In genomic region chr9:126804198-126804695, GRCh38 we compare ENCODE assay signal across 8 cellular contexts. TPM values are rescaled to one million over a fixed set of nuclear protein-coding genes. Genes with fewer than 3 reads are reported as not detected.
A peak's percentile ranks its signal among the peaks of the same experiment; 100 is the strongest.
DNase-seq lines count a peak whose midpoint lies in the region; TF ChIP-seq lines count a peak whose summit lies in the region.

No MANE protein-coding gene starts in this region.

- H3K27me3 ChIP-seq in OCI-LY1 (ENCODE audit: insufficient read depth, low read length): peaks cover 3% of the 10 kb centered on the region; the same call in 1 of the 2 replicates
- no peaks in the 10 kb centered on the region for H3K27me3 ChIP-seq in endocrine pancreas (ENCODE audit: control insufficient read depth, insufficient read depth, low read length)
- no peaks in the 10 kb centered on the region for H3K27me3 ChIP-seq in neuron (ENCODE audit: insufficient read depth, low read length)

- peak overlapping the region; percentile 98 to 99 for H3K4me3 Mint-ChIP-seq in CD14-positive monocyte

- peak overlapping the region; percentile 72 for H3K4me2 ChIP-seq in OCI-LY1 (ENCODE audit: low read length)

- H3K9ac ChIP-seq in OCI-LY1 (ENCODE audit: low read length) (no peak overlapping the region; the same call in 1 of the 2 replicates), endocrine pancreas (ENCODE audit: control insufficient read depth, insufficient read depth, low read length) (no peak overlapping the region)

- no peaks in the 10 kb centered on the region for H3F3A ChIP-seq in OCI-LY1 (ENCODE audit: insufficient read depth, low read length)

- peaks cover 9 to 24% of the 10 kb centered on the region in 2 donors for H3K36me3 Mint-ChIP-seq in CD14-positive monocyte

- H2AFZ ChIP-seq in OCI-LY1 (ENCODE audit: low read length) (peak overlapping the region; percentile 85; the same call in 1 of the 2 replicates), neuron (ENCODE audit: low read depth, low read length) (peak overlapping the region; percentile 63)

- peaks cover 0 to 6% (median 0%) of the 10 kb centered on the region in 7 donors for H3K9me3 Mint-ChIP-seq in CD14-positive monocyte

- H3K27ac ChIP-seq in OCI-LY1 (ENCODE audit: low read depth, low read length, poor library complexity, severe bottlenecking): no peak overlapping the region

- peaks cover 22% of the 10 kb centered on the region for H3K4me1 ChIP-seq in OCI-LY1 (ENCODE audit: insufficient read depth, low read length, severe bottlenecking)
- H3K4me1 ChIP-seq in endocrine pancreas (ENCODE audit: control insufficient read depth, insufficient read depth, low read length): peaks cover 13% of the 10 kb centered on the region
- peaks cover 18% of the 10 kb centered on the region for H3K4me1 ChIP-seq in neuron (ENCODE audit: insufficient read depth, low read length)

- TF ChIP-seq CTCF in CD14-positive monocyte (IDR thresholded peaks at IDR 0.05) (no peak), OCI-LY1 (IDR thresholded peaks at IDR 0.05; ENCODE audit: low read length) (no peak)

- peaks cover 37% of the 10 kb centered on the region for H3K4me1 Mint-ChIP-seq in CD14-positive monocyte

- H3K36me3 ChIP-seq in OCI-LY1 (ENCODE audit: insufficient read depth, low read length): peaks cover 4% of the 10 kb centered on the region; the same call in 1 of the 2 replicates
- H3K36me3 ChIP-seq in endocrine pancreas (ENCODE audit: control insufficient read depth, insufficient read depth, low read length): no peaks in the 10 kb centered on the region
- H3K36me3 ChIP-seq in neuron (ENCODE audit: insufficient read depth, low read length): peaks cover 7% of the 10 kb centered on the region

- in situ Hi-C loops in G401 (cut with HindIII; ENCODE audit: low sequenced_read_pairs): no loop called here

- 0 out of 2 replicates have a peak, but pooled peaks cover 3% of the 10 kb centered on the region for H4K20me1 ChIP-seq in OCI-LY1 (ENCODE audit: insufficient read depth, low read length)

- H3K9me2 ChIP-seq in OCI-LY1 (ENCODE audit: low read depth, low read length): no peaks in the 10 kb centered on the region

- peaks cover 1 to 5% (median 2%) of the 10 kb centered on the region in 3 donors for H3K27me3 Mint-ChIP-seq in CD14-positive monocyte (ENCODE audit: low read depth in 3 of 3)

- peak overlapping the region in 6 of 7 donors; percentile 48 to 100 (median 100) for H3K27ac Mint-ChIP-seq in CD14-positive monocyte

- H3K79me2 ChIP-seq in OCI-LY1 (ENCODE audit: insufficient read depth, low read length): peaks cover 29% of the 10 kb centered on the region

- H3K9me3 ChIP-seq in OCI-LY1 (ENCODE audit: low read length): no peaks in the 10 kb centered on the region
- H3K9me3 ChIP-seq in endocrine pancreas (ENCODE audit: control insufficient read depth, low read length): no peaks in the 10 kb centered on the region
- H3K9me3 ChIP-seq in neuron (ENCODE audit: low read length): no peaks in the 10 kb centered on the region

- H3K4me3 ChIP-seq in OCI-LY1 (ENCODE audit: low read depth, low read length, poor library complexity, severe bottlenecking) (peak overlapping the region; percentile 79), endocrine pancreas (ENCODE audit: control insufficient read depth, insufficient read depth, low read length) (peak overlapping the region; percentile 88), neuron (ENCODE audit: low read length) (peak overlapping the region; percentile 78)

- intact Hi-C loops in CD14-positive monocyte (cut with micrococcal nuclease): no loop called here

- DNase-seq in CD14-positive monocyte (ENCODE audit: low spot score) (no peak), kidney glomerular epithelial cell (lab: John Stamatoyannopoulos, UW) (no peak), G401 (ENCODE audit: low spot score) (no peak), DMS114 treated with DMSO at 0.1 percent for 48 hours (lab: John Stamatoyannopoulos, UW; ENCODE audit: unreplicated experiment) (no peak), OCI-M1 (lab: John Stamatoyannopoulos, UW) (no peak)

RNA-seq across cellular contexts. Expression of gene ZBTB43, which starts 0.6 kb away (rescaled TPM):
- 1 to 10 TPM; 6.1 to 6.8 TPM for polyA plus RNA-seq in CD14-positive monocyte
- 3.5 and 4.3 TPM in 2 replicates for total RNA-seq in G401 (2014; rRNA removed; shearing (Covaris generic))

RNA-seq across cellular contexts. Expression of gene ZBTB34, which starts 56.2 kb away (rescaled TPM):
- polyA plus RNA-seq in CD14-positive monocyte: 1 to 10 TPM; 3.2 to 3.6 TPM
- total RNA-seq in G401 (2014; rRNA removed; shearing (Covaris generic)): 7.8 and 12.0 TPM in 2 replicates
